ENCODE assay signal across 8 cellular contexts in the genomic region with DNA sequence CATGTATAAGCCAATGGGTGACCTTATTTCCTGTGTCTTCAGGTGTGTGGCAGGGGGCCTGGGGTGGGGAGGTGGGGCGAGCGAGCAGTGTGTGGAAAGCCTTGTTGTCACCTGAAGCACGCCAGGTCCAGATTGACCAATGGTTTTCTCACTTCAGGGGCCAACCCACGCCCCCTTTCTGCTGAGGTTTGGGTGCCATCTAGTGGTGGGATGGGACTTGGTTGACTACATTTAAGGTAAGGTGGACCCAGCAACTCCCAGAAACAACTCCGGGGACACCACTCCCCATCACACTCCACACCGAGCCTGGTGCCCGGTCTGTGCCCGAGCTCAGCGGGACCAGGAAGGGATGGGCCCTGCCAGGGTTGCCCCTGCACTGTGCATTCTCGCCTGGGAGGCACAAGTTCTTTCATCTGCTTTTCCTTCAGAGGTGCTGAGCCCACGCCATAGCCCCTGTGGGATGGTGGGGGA. TPM values are rescaled to one million over a fixed set of nuclear protein-coding genes. Genes with fewer than 3 reads are reported as not detected.
DNase-seq lines count a peak whose midpoint lies in the region; ATAC-seq and TF ChIP-seq lines count a peak whose summit lies in the region.

No MANE protein-coding gene starts in this region.

- no peaks in the 10 kb centered on the region for H3K4me1 ChIP-seq in Peyer's patch
- H3K4me1 ChIP-seq in thyroid gland: no peaks in the 10 kb centered on the region

- ATAC-seq in activated T-cell treated with anti-CD3 and anti-CD28 coated beads, Interleukin-2, amount 50 U/mL, for 72 hours (replicated peaks in 1 of 2): peak; percentile 66 to 71
- no peak for ATAC-seq in GM18505 (IDR thresholded peaks at IDR 0.05; ENCODE audit: unreplicated experiment)

- TF ChIP-seq POLR2A in Peyer's patch (IDR thresholded peaks at IDR 0.05) (no peak), thyroid gland (IDR thresholded peaks at IDR 0.05) (no peak), GM18505 (IDR thresholded peaks at IDR 0.05; ENCODE audit: borderline replicate concordance, extremely low read depth, insufficient read depth, insufficient read length) (no peak)

- H3K9me3 ChIP-seq in Peyer's patch (no peaks in the 10 kb centered on the region), thyroid gland (no peaks in the 10 kb centered on the region)

- 40 to 64% methylated on average over 3 to 11 of the region's 11 CpGs for WGBS in thyroid gland, 2 donors

- H3K27ac Mint-ChIP-seq in activated T-cell treated with anti-CD3 and anti-CD28 coated beads, Interleukin-2, amount 50 U/mL, for 72 hours: no peak overlapping the region

- H3K27me3 ChIP-seq in Peyer's patch (no peaks in the 10 kb centered on the region), thyroid gland (no peaks in the 10 kb centered on the region)

- no peaks in the 10 kb centered on the region for H3K36me3 Mint-ChIP-seq in activated T-cell treated with anti-CD3 and anti-CD28 coated beads, Interleukin-2, amount 50 U/mL, for 72 hours (ENCODE audit: insufficient read depth in 2 of 2)

- H3K4me1 Mint-ChIP-seq in activated T-cell treated with anti-CD3 and anti-CD28 coated beads, Interleukin-2, amount 50 U/mL, for 72 hours (ENCODE audit: low read depth): no peaks in the 10 kb centered on the region

- no peaks in the 10 kb centered on the region for H3K9me3 Mint-ChIP-seq in activated T-cell treated with anti-CD3 and anti-CD28 coated beads, Interleukin-2, amount 50 U/mL, for 72 hours

- intact Hi-C loops in thyroid gland (cut with DNase I): no loop called here

- H3K4me3 Mint-ChIP-seq in activated T-cell treated with anti-CD3 and anti-CD28 coated beads, Interleukin-2, amount 50 U/mL, for 72 hours: no peak overlapping the region

- peak; percentile 100 for DNase-seq in DMS114 treated with DMSO at 0.1 percent for 48 hours (lab: John Stamatoyannopoulos, UW; ENCODE audit: unreplicated experiment)
- peak; percentile 59 for DNase-seq in Jurkat, Clone E6-1 (ENCODE audit: low read depth, low spot score)
- peak; percentile 65 to 86 (median 74) for DNase-seq in Peyer's patch
- DNase-seq in activated T-cell treated with anti-CD3 and anti-CD28 coated beads, Interleukin-2, amount 50 U/mL, for 72 hours: peak; percentile 56 to 73
- peak; percentile 70 for DNase-seq in fibroblast of the conjunctiva (ENCODE audit: low read depth)
- peak in 43 of 56 donors; percentile 5 to 75 (median 28) for DNase-seq in nucleus accumbens (lab: John Stamatoyannopoulos, UW)
- DNase-seq in thyroid gland: peak; percentile 65 to 71

- TF ChIP-seq CTCF in Peyer's patch (IDR thresholded peaks at IDR 0.05) (peak; percentile 31 to 72 (median 66)), thyroid gland (IDR thresholded peaks at IDR 0.05) (peak; percentile 18 to 63 (median 46))

- H3K27ac ChIP-seq in Peyer's patch: no peak overlapping the region
- H3K27ac ChIP-seq in thyroid gland: no peak overlapping the region

- H3K36me3 ChIP-seq in Peyer's patch (peaks cover 0 to 50% (median 0%) of the 10 kb centered on the region in 3 donors), thyroid gland (no peaks in the 10 kb centered on the region)

- H3K27me3 Mint-ChIP-seq in activated T-cell treated with anti-CD3 and anti-CD28 coated beads, Interleukin-2, amount 50 U/mL, for 72 hours (ENCODE audit: low read depth): no peaks in the 10 kb centered on the region

- no peak overlapping the region for H3K4me3 ChIP-seq in Jurkat, Clone E6-1 (ENCODE audit: low read length)
- H3K4me3 ChIP-seq in Peyer's patch (no peak overlapping the region), thyroid gland (replicated peaks in 1 of 3) (no peak overlapping the region)

RNA-seq across cellular contexts. Expression of a gene that starts 40.0 kb away (rescaled TPM):
- 20.0 TPM for polyA plus RNA-seq in Jurkat, Clone E6-1 (2012; ENCODE audit: insufficient read depth, insufficient read length)
- 10 to 100 TPM; 22.4 to 42.5 (median 33.0) TPM for total RNA-seq in Peyer's patch
- 10 to 100 TPM; 11.7 to 17.8 TPM for total RNA-seq in activated T-cell treated with anti-CD3 and anti-CD28 coated beads, Interleukin-2, amount 50 U/mL, for 72 hours
- total RNA-seq in thyroid gland: 10 to 100 TPM; 10.5 to 30.4 (median 13.7) TPM

Comparison
In these comparisons a context has a peak if more than half of its experiments do, and no peak if none do; other contexts are left out.
1. DNase-seq: peak in every context shown above with its lines; median percentile 100 in DMS114 treated with DMSO at 0.1 percent for 48 hours; 74 in Peyer's patch; 70 in fibroblast of the conjunctiva; 68 in thyroid gland; 64 in activated T-cell treated with anti-CD3 and anti-CD28 coated beads, Interleukin-2, amount 50 U/mL, for 72 hours; 59 in Jurkat, Clone E6-1; 28 in nucleus accumbens.